8 cellular contexts compared by ENCODE assay signal in genomic region chr2:173884403-173884802, GRCh38.
DNase-seq lines count a peak whose midpoint lies in the region; ATAC-seq, FAIRE-seq and TF ChIP-seq lines count a peak whose summit lies in the region.

No MANE protein-coding gene starts in this region.

- no peaks in the 10 kb centered on the region for H3F3A ChIP-seq in MM.1S (ENCODE audit: insufficient read depth, low read length)

- no peak for ATAC-seq in GM19397 (IDR thresholded peaks at IDR 0.05; ENCODE audit: unreplicated experiment)

- TF ChIP-seq EP300 in suprapubic skin (IDR thresholded peaks at IDR 0.05): no peak

- no peak overlapping the region for H2AFZ ChIP-seq in MM.1S (ENCODE audit: low read length)
- no peak overlapping the region for H2AFZ ChIP-seq in astrocyte (ENCODE audit: low read depth, low read length)

- no CpG with 5 or more reads among the region's 1 CpG for WGBS in iPS DF 6.9 (ENCODE audit: insufficient coverage, insufficient read length)
- WGBS in suprapubic skin: 70% methylated on average over 1 of the region's 1 CpG

- H3K27ac ChIP-seq in MM.1S (ENCODE audit: low read length): no peak overlapping the region
- no peak overlapping the region for H3K27ac ChIP-seq in astrocyte (ENCODE audit: low read depth, low read length)
- H3K27ac ChIP-seq in iPS DF 6.9 (ENCODE audit: low read length): no peak overlapping the region
- no peak overlapping the region for H3K27ac ChIP-seq in suprapubic skin

- H3K4me3 ChIP-seq in MM.1S (ENCODE audit: low read length): no peak overlapping the region
- no peak overlapping the region for H3K4me3 ChIP-seq in astrocyte (ENCODE audit: insufficient read depth, low read depth, low read length)
- H3K4me3 ChIP-seq in iPS DF 6.9 (ENCODE audit: low read length): no peak overlapping the region
- no peak overlapping the region for H3K4me3 ChIP-seq in suprapubic skin

- H3K4me1 ChIP-seq in MM.1S (ENCODE audit: low read length) (no peaks in the 10 kb centered on the region), astrocyte (ENCODE audit: insufficient read depth, low read length) (peaks cover 4% of the 10 kb centered on the region), iPS DF 6.9 (ENCODE audit: control insufficient read depth, insufficient read depth, low read length) (no peaks in the 10 kb centered on the region), suprapubic skin (peaks cover 9% of the 10 kb centered on the region)

- H3K4me2 ChIP-seq in MM.1S (ENCODE audit: low read depth, low read length): no peak overlapping the region
- H3K4me2 ChIP-seq in astrocyte (ENCODE audit: low read length): no peak overlapping the region

- H3K9me3 Mint-ChIP-seq in T-helper 2 cell treated with Interferon-gamma antibody and Interleukin-4, amounts not matched to agents 5 μg/mL and 100 μg/mL, for 36 hours: peaks cover 13% of the 10 kb centered on the region
- H3K9me3 Mint-ChIP-seq in astrocyte (ENCODE audit: unreplicated experiment): peaks cover 22% of the 10 kb centered on the region

- H3K9me3 ChIP-seq in MM.1S (replicated peaks; ENCODE audit: insufficient read depth, low read length) (no peaks in the 10 kb centered on the region), astrocyte (ENCODE audit: insufficient read depth, low read depth, low read length) (no peaks in the 10 kb centered on the region), iPS DF 6.9 (ENCODE audit: control insufficient read depth, insufficient read depth, low read length) (peaks cover 2% of the 10 kb centered on the region), suprapubic skin (no peaks in the 10 kb centered on the region)

- H3K27me3 Mint-ChIP-seq in T-helper 2 cell treated with Interferon-gamma antibody and Interleukin-4, amounts not matched to agents 5 μg/mL and 100 μg/mL, for 36 hours (ENCODE audit: low read depth): peaks cover 29% of the 10 kb centered on the region
- H3K27me3 Mint-ChIP-seq in astrocyte (ENCODE audit: low read depth, unreplicated experiment): peaks cover 11% of the 10 kb centered on the region

- H3K9ac ChIP-seq in MM.1S (ENCODE audit: low read length) (no peak overlapping the region), astrocyte (ENCODE audit: low read length) (no peak overlapping the region)

- H3K36me3 Mint-ChIP-seq in T-helper 2 cell treated with Interferon-gamma antibody and Interleukin-4, amounts not matched to agents 5 μg/mL and 100 μg/mL, for 36 hours (ENCODE audit: low read depth): no peaks in the 10 kb centered on the region
- no peaks in the 10 kb centered on the region for H3K36me3 Mint-ChIP-seq in astrocyte (ENCODE audit: low read depth, unreplicated experiment)

- no peak overlapping the region for H3K4me3 Mint-ChIP-seq in T-helper 2 cell treated with Interferon-gamma antibody and Interleukin-4, amounts not matched to agents 5 μg/mL and 100 μg/mL, for 36 hours
- no peak overlapping the region for H3K4me3 Mint-ChIP-seq in astrocyte (ENCODE audit: unreplicated experiment)

- TF ChIP-seq POLR2A in suprapubic skin (IDR thresholded peaks at IDR 0.05): no peak

- no peak overlapping the region for H3K27ac Mint-ChIP-seq in T-helper 2 cell treated with Interferon-gamma antibody and Interleukin-4, amounts not matched to agents 5 μg/mL and 100 μg/mL, for 36 hours
- H3K27ac Mint-ChIP-seq in astrocyte (ENCODE audit: unreplicated experiment): no peak overlapping the region

- peak in 4 of 5 experiments; percentile 4 to 15 (median 11) for DNase-seq in T-helper 2 cell
- DNase-seq in T-helper 2 cell treated with Interferon-gamma antibody and Interleukin-4, amounts not matched to agents 5 μg/mL and 100 μg/mL, for 36 hours (ENCODE audit: low spot score): no peak
- DNase-seq in MM.1S: peak; percentile 39
- DNase-seq in astrocyte (ENCODE audit: low read depth): peak; percentile 12
- peak; percentile 9 for DNase-seq in iPS DF 6.9 (ENCODE audit: low read depth, low spot score)
- DNase-seq in suprapubic skin (ENCODE audit: low spot score in 2 of 2): no peak
- DNase-seq in NCI-H1048 (lab: John Stamatoyannopoulos, UW): no peak

- no peaks in the 10 kb centered on the region for H3K79me2 ChIP-seq in MM.1S (ENCODE audit: low read length)
- H3K79me2 ChIP-seq in astrocyte (ENCODE audit: insufficient read depth, low read length): no peaks in the 10 kb centered on the region

- H4K20me1 ChIP-seq in MM.1S (ENCODE audit: insufficient read depth, low read length): no peaks in the 10 kb centered on the region
- no peaks in the 10 kb centered on the region for H4K20me1 ChIP-seq in astrocyte (ENCODE audit: insufficient read depth, low read length)

- no peaks in the 10 kb centered on the region for H3K9me2 ChIP-seq in MM.1S (replicated peaks; ENCODE audit: insufficient read depth, low read length)

- H3K36me3 ChIP-seq in MM.1S (replicated peaks; ENCODE audit: insufficient read depth, low read length) (no peaks in the 10 kb centered on the region), astrocyte (ENCODE audit: insufficient read depth, low read length) (no peaks in the 10 kb centered on the region), iPS DF 6.9 (ENCODE audit: control insufficient read depth, insufficient read depth, low read length) (no peaks in the 10 kb centered on the region), suprapubic skin (no peaks in the 10 kb centered on the region)

- H3K27me3 ChIP-seq in MM.1S (replicated peaks; ENCODE audit: insufficient read depth, low read length): no peaks in the 10 kb centered on the region
- no peaks in the 10 kb centered on the region for H3K27me3 ChIP-seq in astrocyte (ENCODE audit: insufficient read depth, low read length)
- H3K27me3 ChIP-seq in iPS DF 6.9 (ENCODE audit: control insufficient read depth, insufficient read depth, low read length): no peaks in the 10 kb centered on the region
- no peaks in the 10 kb centered on the region for H3K27me3 ChIP-seq in suprapubic skin

- TF ChIP-seq CTCF in MM.1S (IDR thresholded peaks at IDR 0.05; ENCODE audit: low read length): peak; percentile 57
- peak; percentile 49 for TF ChIP-seq CTCF in astrocyte (IDR thresholded peaks at IDR 0.05; ENCODE audit: insufficient read depth, low read depth, low read length)
- TF ChIP-seq CTCF in suprapubic skin (IDR thresholded peaks at IDR 0.05): peak; percentile 39 to 45

- no peaks in the 10 kb centered on the region for H3K4me1 Mint-ChIP-seq in T-helper 2 cell treated with Interferon-gamma antibody and Interleukin-4, amounts not matched to agents 5 μg/mL and 100 μg/mL, for 36 hours (ENCODE audit: low read depth)
- no peaks in the 10 kb centered on the region for H3K4me1 Mint-ChIP-seq in astrocyte (ENCODE audit: low read depth, unreplicated experiment)

- no peak for FAIRE-seq in astrocyte (lab: Jason Lieb, UNC)

Comparison
In these comparisons a context has a peak if more than half of its experiments do, and no peak if none do; other contexts are left out.
1. DNase-seq: peak in T-helper 2 cell (4 of 5), MM.1S (single experiment), astrocyte (single experiment) and iPS DF 6.9 (single experiment); none in T-helper 2 cell treated with Interferon-gamma antibody and Interleukin-4, amounts not matched to agents 5 μg/mL and 100 μg/mL, for 36 hours (single experiment), suprapubic skin (0 of 2) and NCI-H1048 (single experiment).
2. Peak in every context shown above with its lines, with median percentiles within 50 percentile points of each other: CTCF ChIP-seq.